ENCODE assay signal across 15 cellular contexts in the genomic region with DNA sequence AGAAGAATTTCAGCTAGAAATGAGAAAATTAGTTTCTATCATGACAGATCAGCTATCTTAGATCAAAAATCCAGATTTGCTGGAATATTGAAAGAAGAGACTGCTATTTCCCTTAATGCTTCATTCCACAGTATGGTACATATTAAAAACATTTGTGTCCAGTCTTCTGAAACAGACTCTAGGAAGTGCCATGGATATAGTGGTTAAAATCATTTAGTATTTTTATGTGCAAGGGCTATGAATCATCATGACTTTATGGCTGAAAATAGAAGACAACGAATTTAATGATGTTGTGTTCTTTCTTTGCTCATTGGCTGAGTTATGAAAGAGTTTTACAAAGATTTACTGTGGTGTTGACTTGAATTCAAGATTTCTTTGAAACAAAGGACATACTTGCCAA.
DNase-seq lines count a peak whose midpoint lies in the region; ATAC-seq and TF ChIP-seq lines count a peak whose summit lies in the region.
"Had no signal": no experiment of that assay in that cellular context is flagged by ENCODE, and none has a peak within 500 bp of the region (broad histone marks: within the 10 kb centered on the region; RNA-seq: fewer than 3 reads in every experiment).

No MANE protein-coding gene starts in this region.

- H3K9me3 Mint-ChIP-seq in activated T-helper 1 cell treated with anti-CD3 and anti-CD28 coated beads, Interleukin-12 subunit alpha, Interleukin-12 subunit beta, Interleukin-2, Interleukin-4 antibody, amounts not matched to agents 30 ng/mL and 10 ng/mL and 1 ng/mL, durations not matched to agents 14 hours and 24 hours and 36 hours, result no peaks in the 10 kb centered on the region

- intact Hi-C loops in mucosa of descending colon (cut with DNase I, micrococcal nuclease), result no loop called here
- intact Hi-C loops in activated T-helper 1 cell treated with anti-CD3 and anti-CD28 coated beads, Interleukin-12 subunit alpha, Interleukin-12 subunit beta, Interleukin-2, Interleukin-4 antibody, amounts not matched to agents 30 ng/mL and 10 ng/mL and 1 ng/mL, durations not matched to agents 14 hours and 24 hours and 36 hours (cut with micrococcal nuclease), result no loop called here

- no peaks in the 10 kb centered on the region for H3K9me3 ChIP-seq in mucosa of descending colon

- H3K4me1 Mint-ChIP-seq in activated T-helper 1 cell treated with anti-CD3 and anti-CD28 coated beads, Interleukin-12 subunit alpha, Interleukin-12 subunit beta, Interleukin-2, Interleukin-4 antibody, amounts not matched to agents 30 ng/mL and 10 ng/mL and 1 ng/mL, durations not matched to agents 14 hours and 24 hours and 36 hours (ENCODE audit: low read depth), result no peaks in the 10 kb centered on the region
- H3K4me1 Mint-ChIP-seq: B cell had no signal

- peak; percentile 51 for ATAC-seq in mucosa of descending colon
- ATAC-seq in left lobe of liver, result no peak

- H3K4me3 Mint-ChIP-seq in activated T-helper 1 cell treated with anti-CD3 and anti-CD28 coated beads, Interleukin-12 subunit alpha, Interleukin-12 subunit beta, Interleukin-2, Interleukin-4 antibody, amounts not matched to agents 30 ng/mL and 10 ng/mL and 1 ng/mL, durations not matched to agents 14 hours and 24 hours and 36 hours, result no peak overlapping the region
- H3K4me3 Mint-ChIP-seq: B cell had no signal

- H3K36me3 Mint-ChIP-seq in activated T-helper 1 cell treated with anti-CD3 and anti-CD28 coated beads, Interleukin-12 subunit alpha, Interleukin-12 subunit beta, Interleukin-2, Interleukin-4 antibody, amounts not matched to agents 30 ng/mL and 10 ng/mL and 1 ng/mL, durations not matched to agents 14 hours and 24 hours and 36 hours (ENCODE audit: low read depth), result no peaks in the 10 kb centered on the region

- DNase-seq in COLO829 (ENCODE audit: low spot score) (peak; percentile 81), MV-4-11 (lab: John Stamatoyannopoulos, UW) (peak; percentile 82), choroid plexus epithelial cell (ENCODE audit: low read depth) (peak; percentile 24), mucosa of descending colon (no peak), NCI-H748 (lab: John Stamatoyannopoulos, UW; ENCODE audit: unreplicated experiment) (no peak), NCI-H2171 (lab: John Stamatoyannopoulos, UW) (no peak), left lobe of liver (ENCODE audit: low spot score) (no peak)
- no peak for DNase-seq in activated T-helper 1 cell treated with anti-CD3 and anti-CD28 coated beads, Interleukin-12 subunit alpha, Interleukin-12 subunit beta, Interleukin-2, Interleukin-4 antibody, amounts not matched to agents 30 ng/mL and 10 ng/mL and 1 ng/mL, durations not matched to agents 14 hours and 24 hours and 36 hours (ENCODE audit: low spot score)
- DNase-seq: activated CD4-positive, alpha-beta T cell treated with anti-CD3 and anti-CD28 coated beads, Interleukin-2, amount 50 U/mL, for 4 hours; kidney glomerular epithelial cell; NCI-H1930; NCI-H82 had no signal

- TF ChIP-seq CTCF in choroid plexus epithelial cell (conservative IDR thresholded peaks at IDR 0.05; ENCODE audit: low read depth, low read length) (no peak), mucosa of descending colon (IDR thresholded peaks at IDR 0.05) (no peak)

- H3K4me3 ChIP-seq in choroid plexus epithelial cell (ENCODE audit: low read depth, low read length), result no peak overlapping the region
- no peak overlapping the region for H3K4me3 ChIP-seq in mucosa of descending colon
- H3K4me3 ChIP-seq: SJCRH30 had no signal

- no peak overlapping the region for H3K27ac Mint-ChIP-seq in activated T-helper 1 cell treated with anti-CD3 and anti-CD28 coated beads, Interleukin-12 subunit alpha, Interleukin-12 subunit beta, Interleukin-2, Interleukin-4 antibody, amounts not matched to agents 30 ng/mL and 10 ng/mL and 1 ng/mL, durations not matched to agents 14 hours and 24 hours and 36 hours
- H3K27ac Mint-ChIP-seq: B cell had no signal

- no peaks in the 10 kb centered on the region for H3K36me3 ChIP-seq in mucosa of descending colon (ENCODE audit: low read depth)
- H3K36me3 ChIP-seq: SJCRH30 had no signal

- peaks cover under 1% of the 10 kb centered on the region for H3K27me3 Mint-ChIP-seq in activated T-helper 1 cell treated with anti-CD3 and anti-CD28 coated beads, Interleukin-12 subunit alpha, Interleukin-12 subunit beta, Interleukin-2, Interleukin-4 antibody, amounts not matched to agents 30 ng/mL and 10 ng/mL and 1 ng/mL, durations not matched to agents 14 hours and 24 hours and 36 hours (ENCODE audit: insufficient read depth)

- peaks cover 6% of the 10 kb centered on the region for H3K4me1 ChIP-seq in mucosa of descending colon (ENCODE audit: low read depth)
- H3K4me1 ChIP-seq: parathyroid adenoma had no signal

Comparison
In these comparisons a context has a peak if more than half of its experiments do, and no peak if none do; other contexts are left out.
1. DNase-seq: peak in COLO829 (single experiment), MV-4-11 (single experiment) and choroid plexus epithelial cell (single experiment); none in mucosa of descending colon (0 of 3), NCI-H748 (single experiment), NCI-H2171 (single experiment), left lobe of liver (single experiment) and activated T-helper 1 cell treated with anti-CD3 and anti-CD28 coated beads, Interleukin-12 subunit alpha, Interleukin-12 subunit beta, Interleukin-2, Interleukin-4 antibody, amounts not matched to agents 30 ng/mL and 10 ng/mL and 1 ng/mL, durations not matched to agents 14 hours and 24 hours and 36 hours (single experiment).